ENCODE assay signal across 1 cellular context in the genomic region with DNA sequence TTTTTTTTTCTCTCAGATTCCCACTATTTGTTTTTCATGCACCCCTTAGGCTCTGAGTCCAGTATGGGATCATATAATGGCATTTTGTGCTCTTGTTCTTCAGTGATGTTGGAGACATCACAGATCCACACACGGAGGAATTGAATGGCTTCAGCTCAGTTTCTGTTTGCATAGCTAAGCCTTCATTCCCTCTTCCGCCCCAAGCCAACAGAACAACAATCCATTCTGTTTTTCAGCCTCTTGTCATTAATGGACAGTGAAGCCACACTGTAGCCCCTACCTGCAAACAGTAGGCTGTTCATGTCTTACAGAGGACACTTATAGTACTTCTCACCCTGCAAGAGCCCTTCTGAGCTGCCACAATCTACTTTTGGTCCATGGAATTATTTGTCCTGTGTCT.
TF ChIP-seq lines count a peak whose summit lies in the region.

No MANE protein-coding gene starts in this region.

TF ChIP-seq in H1, 55 proteins besides CTCF, POLR2A, EP300 and RAD21:
- TF ChIP-seq SIX5 (IDR thresholded peaks at IDR 0.05; ENCODE audit: low read depth, low read length) (no peak), SRF (IDR thresholded peaks at IDR 0.05; ENCODE audit: low read depth, low read length) (no peak), CBX5 (IDR thresholded peaks at IDR 0.05; ENCODE audit: low read depth, low read length) (no peak), PHF8 (conservative IDR thresholded peaks at IDR 0.05; ENCODE audit: low read depth, low read length) (no peak), CBX8 (IDR thresholded peaks at IDR 0.05; ENCODE audit: borderline replicate concordance, low read depth, low read length) (no peak), JUND (IDR thresholded peaks at IDR 0.05; ENCODE audit: low read length) (no peak), ASH2L (IDR thresholded peaks at IDR 0.05; ENCODE audit: low read length) (no peak), GTF2F1 (IDR thresholded peaks at IDR 0.05; ENCODE audit: borderline replicate concordance, low read depth, low read length) (no peak), POLR2AphosphoS5 (IDR thresholded peaks at IDR 0.05; ENCODE audit: low read depth, low read length) (no peak), NANOG (IDR thresholded peaks at IDR 0.05; ENCODE audit: insufficient read depth, low read depth, low read length, poor library complexity, severe bottlenecking) (no peak), KDM5A (IDR thresholded peaks at IDR 0.05; ENCODE audit: low read length) (no peak), CTBP2 (IDR thresholded peaks at IDR 0.05; ENCODE audit: borderline replicate concordance, insufficient read depth, insufficient read length, low read length) (no peak)
